Comparison of ENCODE assay signal across 14 cellular contexts in genomic region chr3:17852217-17852616, GRCh38.
DNase-seq lines count a peak whose midpoint lies in the region; ATAC-seq and TF ChIP-seq lines count a peak whose summit lies in the region.
"Had no signal": no experiment of that assay in that cellular context is flagged by ENCODE, and none has a peak within 500 bp of the region (broad histone marks: within the 10 kb centered on the region; RNA-seq: fewer than 3 reads in every experiment).

No MANE protein-coding gene starts in this region.

- H3K36me3 Mint-ChIP-seq in CD8-positive, alpha-beta T cell: no peaks in the 10 kb centered on the region
- H3K36me3 Mint-ChIP-seq: CD4-positive, alpha-beta memory T cell had no signal

- CTCF ChIA-PET in CD8-positive, alpha-beta T cell (lab: Charles Lee): interaction anchor here (1.1 to 1.4 kb wide), 2 partner anchors 10 to 11 kb away, joined by 3 read pairs; no protein-coding TSS in a partner anchor

- H3K9me3 ChIP-seq in CD8-positive, alpha-beta T cell (ENCODE audit: low read length): no peaks in the 10 kb centered on the region

- no peaks in the 10 kb centered on the region for H3K36me3 ChIP-seq in CD8-positive, alpha-beta T cell (ENCODE audit: insufficient read depth, low read length)

- no peaks in the 10 kb centered on the region for H3K4me1 Mint-ChIP-seq in CD8-positive, alpha-beta T cell (ENCODE audit: low read depth)
- H3K4me1 Mint-ChIP-seq: CD4-positive, alpha-beta memory T cell had no signal

- POLR2A ChIA-PET in CD8-positive, alpha-beta T cell (lab: Charles Lee): no interaction called here

- H3K9me3 Mint-ChIP-seq in CD8-positive, alpha-beta T cell: no peaks in the 10 kb centered on the region
- H3K9me3 Mint-ChIP-seq: CD4-positive, alpha-beta memory T cell had no signal

- no peaks in the 10 kb centered on the region for H3K4me1 ChIP-seq in CD8-positive, alpha-beta T cell (ENCODE audit: insufficient read depth, low read length)

- H3K27me3 ChIP-seq in CD8-positive, alpha-beta T cell (ENCODE audit: insufficient read depth, low read length): no peaks in the 10 kb centered on the region

- no peak overlapping the region for H3K4me3 ChIP-seq in CD8-positive, alpha-beta T cell (ENCODE audit: low read depth, low read length)

- no peak overlapping the region for H3K27ac Mint-ChIP-seq in CD8-positive, alpha-beta T cell
- H3K27ac Mint-ChIP-seq: CD4-positive, alpha-beta memory T cell had no signal

- intact Hi-C loops in CD8-positive, alpha-beta T cell (cut with DNase I, micrococcal nuclease): no loop called here

- H3K4me3 Mint-ChIP-seq in CD8-positive, alpha-beta T cell: no peak overlapping the region
- H3K4me3 Mint-ChIP-seq: CD4-positive, alpha-beta memory T cell had no signal

- H3K27me3 Mint-ChIP-seq in CD8-positive, alpha-beta T cell (ENCODE audit: low read depth): no peaks in the 10 kb centered on the region

- H3K27ac ChIP-seq in CD8-positive, alpha-beta T cell (ENCODE audit: low read depth, low read length): no peak overlapping the region

- no peak for TF ChIP-seq CTCF in CD8-positive, alpha-beta T cell (IDR thresholded peaks at IDR 0.05)

- ATAC-seq in GM18873 (IDR thresholded peaks at IDR 0.05; ENCODE audit: low FRiP score, unreplicated experiment) (peak; percentile 62), GM21528 (IDR thresholded peaks at IDR 0.05; ENCODE audit: low FRiP score, unreplicated experiment) (peak; percentile 70), HG03060 (IDR thresholded peaks at IDR 0.05; ENCODE audit: low read depth, unreplicated experiment) (peak; percentile 96), HG02970 (IDR thresholded peaks at IDR 0.05; ENCODE audit: low FRiP score, unreplicated experiment) (no peak)
- ATAC-seq in CD8-positive, alpha-beta T cell: no peak

- peak; percentile 6 for DNase-seq in NCI-H69 (lab: John Stamatoyannopoulos, UW)
- DNase-seq in occipital lobe (lab: John Stamatoyannopoulos, UW): no peak
- no peak for DNase-seq in activated T-cell treated with anti-CD3 and anti-CD28 coated beads, Interleukin-2, amount 50 U/mL, for 1 hour
- DNase-seq in CD8-positive, alpha-beta T cell: no peak
- DNase-seq: activated T-cell treated with anti-CD3 and anti-CD28 coated beads for 4 hours; CD4-positive, alpha-beta memory T cell; effector memory CD4-positive, alpha-beta T cell; MV-4-11; NCI-H526; stimulated activated CD4-positive, alpha-beta T cell treated with anti-CD3 and anti-CD28 coated beads, Interleukin-4, amount 100 ng/mL, for 24 hours had no signal

Comparison
In these comparisons a context has a peak if more than half of its experiments do, and no peak if none do; other contexts are left out.
1. ATAC-seq: peak in GM18873 (single experiment), GM21528 (single experiment) and HG03060 (single experiment); none in HG02970 (single experiment) and CD8-positive, alpha-beta T cell (single experiment).